9 cellular contexts compared by ENCODE assay signal in the genomic region with DNA sequence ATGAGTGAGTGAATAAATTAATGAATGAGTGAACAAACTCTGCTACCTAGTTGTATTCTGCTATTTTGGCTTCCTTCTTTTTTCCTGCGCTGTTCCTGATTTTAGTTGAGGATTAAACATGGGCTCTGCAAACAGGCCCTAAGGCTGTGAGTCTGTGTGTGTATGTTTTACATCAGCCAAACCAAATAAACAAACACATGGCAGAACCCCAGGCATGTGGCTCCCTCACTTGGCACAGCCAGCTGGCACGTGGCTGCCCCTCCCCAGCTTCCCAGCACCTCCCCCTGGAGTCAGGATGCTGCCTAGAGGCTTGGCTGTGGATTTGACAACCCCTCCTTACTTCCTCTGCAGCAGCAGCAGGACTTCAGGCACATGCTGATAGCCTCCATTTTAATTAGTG.
DNase-seq lines count a peak whose midpoint lies in the region; ATAC-seq, FAIRE-seq and TF ChIP-seq lines count a peak whose summit lies in the region.
"Had no signal": no experiment of that assay in that cellular context is flagged by ENCODE, and none has a peak within 500 bp of the region (broad histone marks: within the 10 kb centered on the region; RNA-seq: fewer than 3 reads in every experiment).

No MANE protein-coding gene starts in this region.

- H3K79me2 ChIP-seq in H1 (ENCODE audit: control insufficient read depth in 1 of 2, insufficient read depth in 2 of 2, low read length in 2 of 2) (no peaks in the 10 kb centered on the region), neural progenitor cell (ENCODE audit: low read depth) (no peaks in the 10 kb centered on the region)

- no peak overlapping the region for H3K27ac ChIP-seq in H1 (ENCODE audit: low read depth, low read length)
- H3K27ac ChIP-seq in neural progenitor cell, result no peak overlapping the region

- H3K79me1 ChIP-seq in H1 (ENCODE audit: low read depth, low read length), result no peaks in the 10 kb centered on the region

- H3K18ac ChIP-seq in H1 (ENCODE audit: extremely low read depth, low read length), result no peak overlapping the region

- H2BK15ac ChIP-seq in H1 (ENCODE audit: low read length), result no peak overlapping the region; the same call in 1 of the 2 replicates

- peaks cover 52% of the 10 kb centered on the region for H3K4me1 Mint-ChIP-seq in neural progenitor cell

- H4K20me1 ChIP-seq in H1 (replicated peaks in 1 of 2; ENCODE audit: control insufficient read depth in 1 of 2, insufficient read depth in 2 of 2, low read length in 2 of 2) (no peaks in the 10 kb centered on the region), neural progenitor cell (ENCODE audit: low read depth) (no peaks in the 10 kb centered on the region)

- H2BK5ac ChIP-seq in H1 (ENCODE audit: low read depth, low read length), result no peak overlapping the region

- CTCF ChIA-PET in H1 (lab: Charles Lee; ENCODE audit: partially characterized antibody), result interaction anchor here (0.6 to 1.8 kb wide), 5 partner anchors 11 to 1162 kb away, joined by 3 to 6 read pairs (median 4); no protein-coding TSS in a partner anchor

- H3K36me3 Mint-ChIP-seq in neural progenitor cell, result peaks cover 2% of the 10 kb centered on the region

- H3K9ac ChIP-seq in H1 (replicated peaks in 1 of 4; ENCODE audit: extremely low read depth in 1 of 4, low read depth in 3 of 4, low read length in 3 of 4), result no peak overlapping the region
- no peak overlapping the region for H3K9ac ChIP-seq in neural progenitor cell

- H3K36me3 ChIP-seq in H1 (ENCODE audit: control insufficient read depth in 2 of 4, insufficient read depth in 4 of 4, low read length in 3 of 4), result no peaks in the 10 kb centered on the region
- no peaks in the 10 kb centered on the region for H3K36me3 ChIP-seq in neural progenitor cell

- peak; percentile 75 for DNase-seq in DMS53 treated with DMSO at 0.1 percent for 48 hours (lab: John Stamatoyannopoulos, UW; ENCODE audit: unreplicated experiment)
- peak; percentile 70 for DNase-seq in NCI-H446 treated with DMSO at 0.1 percent for 48 hours (lab: John Stamatoyannopoulos, UW)
- DNase-seq in H1 (ENCODE audit: low read depth in 1 of 2, low spot score in 2 of 2), result no peak
- peak; percentile 9 for DNase-seq in neural progenitor cell (ENCODE audit: low spot score)
- DNase-seq in CD1c-positive myeloid dendritic cell (ENCODE audit: extremely low spot score), result no peak
- DNase-seq in HPDE6-E6E7 (ENCODE audit: extremely low spot score), result no peak
- no peak for DNase-seq in NCI-H2171 (lab: John Stamatoyannopoulos, UW)

- WGBS in H1 (ENCODE audit: extremely low coverage in 1 of 2, insufficient coverage in 1 of 2, insufficient read length in 1 of 2, insufficient replicate concordance in 2 of 2, low coverage in 1 of 2, low lambda C conversion rate in 2 of 2, missing lambda C conversion rate in 1 of 2), 2 experiments, result 59% methylated on average over 2 of the region's 2 CpGs; no CpG with 5 or more reads in 1 of the 2 experiments

- H3K14ac ChIP-seq in H1 (ENCODE audit: insufficient read length), result no peak overlapping the region

- TF ChIP-seq CTCF in H1 (IDR thresholded peaks at IDR 0.05; ENCODE audit: control extremely low read depth in 1 of 3, insufficient read depth in 1 of 3, low read depth in 1 of 3, low read length in 3 of 3) (peak in 1 of 3 experiments; percentile 11; a peak in 1 of 4 replicates), neural progenitor cell (IDR thresholded peaks at IDR 0.05) (no peak)

- no peak for FAIRE-seq in H1 (lab: Jason Lieb, UNC)
- FAIRE-seq: K562 had no signal

- H3K27me3 ChIP-seq in H1 (replicated peaks in 1 of 4; ENCODE audit: control insufficient read depth in 3 of 4, extremely low read depth in 1 of 4, insufficient read depth in 3 of 4, low read length in 3 of 4) (peaks cover 0 to 3% (median 0%) of the 10 kb centered on the region in 4 experiments; a peak in 4 of 7 replicates), neural progenitor cell (no peaks in the 10 kb centered on the region)

- H2BK12ac ChIP-seq in H1 (ENCODE audit: low read depth, low read length), result no peak overlapping the region

- no peak for TF ChIP-seq POLR2A in H1 (IDR thresholded peaks at IDR 0.05; ENCODE audit: control extremely low read depth in 1 of 2, low read depth in 2 of 2, low read length in 2 of 2)

- H3K4me2 ChIP-seq in H1 (ENCODE audit: insufficient read depth in 1 of 2, low read depth in 2 of 2, low read length in 2 of 2) (no peak overlapping the region), neural progenitor cell (no peak overlapping the region)

- no peak overlapping the region for H3K4me3 Mint-ChIP-seq in neural progenitor cell

- POLR2A ChIA-PET in H1 (lab: Charles Lee; ENCODE audit: partially characterized antibody), result no interaction called here

- peaks cover 5% of the 10 kb centered on the region for H3K27me3 Mint-ChIP-seq in neural progenitor cell (ENCODE audit: insufficient read depth, low read depth)

- H3K23ac ChIP-seq in H1 (ENCODE audit: insufficient read length), result no peak overlapping the region

- TF ChIP-seq RAD21 in H1 (IDR thresholded peaks at IDR 0.05 in 1 of 2, conservative IDR thresholded peaks at IDR 0.05 in 1 of 2; ENCODE audit: low read depth in 2 of 2, low read length in 2 of 2), result peak in 1 of 2 experiments; percentile 11; a peak in 1 of 4 replicates

- peaks cover 14% of the 10 kb centered on the region for H3K9me3 Mint-ChIP-seq in neural progenitor cell

- no peak overlapping the region for H3K27ac Mint-ChIP-seq in neural progenitor cell

- no peak overlapping the region for H3K56ac ChIP-seq in H1 (replicated peaks; ENCODE audit: insufficient read length, low read depth, low read length)

- H3F3A ChIP-seq in neural progenitor cell (ENCODE audit: low read depth), result peaks cover 20% of the 10 kb centered on the region

- H3K23me2 ChIP-seq in H1 (ENCODE audit: low read depth, low read length), result no peaks in the 10 kb centered on the region

- H3K4me1 ChIP-seq in H1 (replicated peaks in 1 of 4; ENCODE audit: control insufficient read depth in 3 of 4, insufficient read depth in 4 of 4, low read length in 3 of 4) (peaks cover 0 to 9% (median 5%) of the 10 kb centered on the region in 4 experiments; a peak in 5 of 7 replicates), neural progenitor cell (peaks cover 22% of the 10 kb centered on the region)

- H3K9me3 ChIP-seq in H1 (ENCODE audit: insufficient read depth in 2 of 2, low read depth in 1 of 2, low read length in 1 of 2) (no peaks in the 10 kb centered on the region; a peak in 1 of 4 replicates), neural progenitor cell (ENCODE audit: low read depth) (no peaks in the 10 kb centered on the region)

- TF ChIP-seq EP300 in H1 (IDR thresholded peaks at IDR 0.05; ENCODE audit: borderline replicate concordance in 1 of 2, low read depth in 2 of 2, low read length in 2 of 2), result peak in 1 of 2 experiments; percentile 7; a peak in 1 of 3 replicates

- H4K5ac ChIP-seq in H1 (ENCODE audit: insufficient read length, low read depth, low read length), result no peak overlapping the region

- no peak overlapping the region for H3K4ac ChIP-seq in H1 (replicated peaks; ENCODE audit: insufficient read length, low read depth, low read length)

- no peak overlapping the region for H2AFZ ChIP-seq in H1 (ENCODE audit: low read length)
- H2AFZ ChIP-seq in neural progenitor cell (replicated peaks), result no peak overlapping the region

- H3K4me3 ChIP-seq in H1 (ENCODE audit: extremely low read depth in 1 of 4, insufficient read depth in 2 of 4, low read depth in 3 of 4, low read length in 4 of 4) (no peak overlapping the region), neural progenitor cell (no peak overlapping the region)
- H3K4me3 ChIP-seq: K562 had no signal

- H2AK5ac ChIP-seq in H1 (ENCODE audit: low read depth, low read length), result no peak overlapping the region

- H2BK120ac ChIP-seq in H1 (replicated peaks; ENCODE audit: low read depth, low read length), result no peak overlapping the region

- no peak overlapping the region for H2BK20ac ChIP-seq in H1 (ENCODE audit: low read length)

- no peak overlapping the region for H4K8ac ChIP-seq in H1 (ENCODE audit: extremely low read depth, insufficient read depth, low read length)

- H4K91ac ChIP-seq in H1 (replicated peaks; ENCODE audit: insufficient read length, low read length), result no peak overlapping the region

- ATAC-seq in HG02981 (IDR thresholded peaks at IDR 0.05; ENCODE audit: unreplicated experiment), result no peak
- ATAC-seq: K562 had no signal

TF ChIP-seq in H1, 55 proteins besides CTCF, POLR2A, EP300 and RAD21:
- TF ChIP-seq, protein P1, sequence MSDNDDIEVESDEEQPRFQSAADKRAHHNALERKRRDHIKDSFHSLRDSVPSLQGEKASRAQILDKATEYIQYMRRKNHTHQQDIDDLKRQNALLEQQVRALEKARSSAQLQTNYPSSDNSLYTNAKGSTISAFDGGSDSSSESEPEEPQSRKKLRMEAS (IDR thresholded peaks at IDR 0.05), result peak; percentile 89
- TF ChIP-seq TEAD4 (IDR thresholded peaks at IDR 0.05; ENCODE audit: low read depth, low read length) (no peak), TBP (IDR thresholded peaks at IDR 0.05; ENCODE audit: low read depth, low read length) (no peak)
- TF ChIP-seq, protein P2, sequence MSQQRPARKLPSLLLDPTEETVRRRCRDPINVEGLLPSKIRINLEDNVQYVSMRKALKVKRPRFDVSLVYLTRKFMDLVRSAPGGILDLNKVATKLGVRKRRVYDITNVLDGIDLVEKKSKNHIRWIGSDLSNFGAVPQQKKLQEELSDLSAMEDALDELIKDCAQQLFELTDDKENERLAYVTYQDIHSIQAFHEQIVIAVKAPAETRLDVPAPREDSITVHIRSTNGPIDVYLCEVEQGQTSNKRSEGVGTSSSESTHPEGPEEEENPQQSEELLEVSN (IDR thresholded peaks at IDR 0.05), result peak; percentile 76

Comparison
In these comparisons a context has a peak if more than half of its experiments do, and no peak if none do; other contexts are left out.
1. DNase-seq: peak in DMS53 treated with DMSO at 0.1 percent for 48 hours (single experiment), NCI-H446 treated with DMSO at 0.1 percent for 48 hours (single experiment) and neural progenitor cell (single experiment); none in H1 (0 of 2), CD1c-positive myeloid dendritic cell (single experiment), HPDE6-E6E7 (single experiment) and NCI-H2171 (single experiment).